9 cellular contexts compared by ENCODE assay signal in genomic region chr10:102422586-102423129, GRCh38. TPM values are rescaled to one million over a fixed set of nuclear protein-coding genes. Genes with fewer than 3 reads are reported as not detected.
DNase-seq lines count a peak whose midpoint lies in the region; ATAC-seq and TF ChIP-seq lines count a peak whose summit lies in the region.
"Had no signal": no experiment of that assay in that cellular context is flagged by ENCODE, and none has a peak within 500 bp of the region (broad histone marks: within the 10 kb centered on the region; RNA-seq: fewer than 3 reads in every experiment).

No MANE protein-coding gene starts in this region.

- H3K4me1 Mint-ChIP-seq in activated naive CD8-positive, alpha-beta T cell treated with anti-CD3 and anti-CD28 coated beads for 36 hours = peaks cover 46% of the 10 kb centered on the region

- DNase-seq in BJ (ENCODE audit: low read depth) = no peak
- DNase-seq in NCI-H510A (lab: John Stamatoyannopoulos, UW) = peak; percentile 53
- peak; percentile 73 for DNase-seq in activated naive CD8-positive, alpha-beta T cell treated with anti-CD3 and anti-CD28 coated beads for 36 hours
- DNase-seq in cardiac muscle cell (ENCODE audit: low read depth in 1 of 2, low spot score in 1 of 2) = peak; percentile 78 to 79
- no peak for DNase-seq in omental fat pad (ENCODE audit: low spot score)
- no peak for DNase-seq in SJCRH30

- peak overlapping the region; percentile 95 for H3K4me3 Mint-ChIP-seq in activated naive CD8-positive, alpha-beta T cell treated with anti-CD3 and anti-CD28 coated beads for 36 hours

- H3K4me3 ChIP-seq in BJ (ENCODE audit: low read depth, low read length) = peak overlapping the region; percentile 82
- peak overlapping the region; percentile 55 for H3K4me3 ChIP-seq in cardiac muscle cell
- no peak overlapping the region for H3K4me3 ChIP-seq in SJCRH30

- peak overlapping the region; percentile 54 for H3K27ac Mint-ChIP-seq in activated naive CD8-positive, alpha-beta T cell treated with anti-CD3 and anti-CD28 coated beads for 36 hours

- CTCF ChIA-PET in BJ (lab: Yijun Ruan, JAX) = interaction anchor here (0.6 to 7.0 kb wide), 27 partner anchors 10 to 290 kb away, joined by 3 to 60 read pairs (median 5); partner anchors contain the start of genes C10orf95, CUEDC2, ELOVL3 and PPRC1

- H3K27ac ChIP-seq in cardiac muscle cell = no peak overlapping the region
- H3K27ac ChIP-seq in SJCRH30 = no peak overlapping the region

- TF ChIP-seq POLR2A in GM18526 (IDR thresholded peaks at IDR 0.05; ENCODE audit: extremely low read depth, insufficient read length) = peak; percentile 23

- H3K9me3 ChIP-seq in cardiac muscle cell (ENCODE audit: low read depth) = no peaks in the 10 kb centered on the region
- H3K9me3 ChIP-seq in SJCRH30 (replicated peaks) = no peaks in the 10 kb centered on the region

- POLR2A ChIA-PET in BJ (lab: Charles Lee) = no interaction called here

- H3K36me3 ChIP-seq in BJ (ENCODE audit: control insufficient read depth, insufficient read depth, low read length) (peaks cover 8% of the 10 kb centered on the region), cardiac muscle cell (peaks cover 7% of the 10 kb centered on the region), SJCRH30 (no peaks in the 10 kb centered on the region)

- peaks cover 17% of the 10 kb centered on the region for H3K27me3 Mint-ChIP-seq in activated naive CD8-positive, alpha-beta T cell treated with anti-CD3 and anti-CD28 coated beads for 36 hours

- H3K9me3 Mint-ChIP-seq in activated naive CD8-positive, alpha-beta T cell treated with anti-CD3 and anti-CD28 coated beads for 36 hours = no peaks in the 10 kb centered on the region

- H3K27me3 ChIP-seq in BJ (ENCODE audit: control insufficient read depth, insufficient read depth, low read length) (peaks cover 4% of the 10 kb centered on the region), cardiac muscle cell (no peaks in the 10 kb centered on the region), SJCRH30 (no peaks in the 10 kb centered on the region)

- ATAC-seq in omental fat pad (ENCODE audit: low FRiP score) (peak; percentile 59), HG03378 (IDR thresholded peaks at IDR 0.05; ENCODE audit: unreplicated experiment) (no peak)

- H3K36me3 Mint-ChIP-seq in activated naive CD8-positive, alpha-beta T cell treated with anti-CD3 and anti-CD28 coated beads for 36 hours = peaks cover 11% of the 10 kb centered on the region

- peak; percentile 94 for TF ChIP-seq CTCF in BJ (IDR thresholded peaks at IDR 0.05; ENCODE audit: insufficient read depth, low read depth, low read length)
- TF ChIP-seq CTCF in cardiac muscle cell (IDR thresholded peaks at IDR 0.05; ENCODE audit: low read depth, low read length) = peak; percentile 81
- peak in 1 of 3 donors; percentile 42 for TF ChIP-seq CTCF in omental fat pad (IDR thresholded peaks at IDR 0.05)

- H3K4me1 ChIP-seq in cardiac muscle cell (ENCODE audit: low read depth) (peaks cover 19% of the 10 kb centered on the region), SJCRH30 (no peaks in the 10 kb centered on the region; the same call in 1 of the 2 replicates)

RNA-seq across cellular contexts. Expression of gene FBXL15, which starts 2.0 kb away (rescaled TPM):
- polyA plus RNA-seq in BJ (2011; rRNA removed) (3.5 and 7.5 TPM in 2 replicates), cardiac muscle cell (40.9 and 46.3 TPM in 2 replicates)
- polyA minus RNA-seq in BJ (2011; rRNA and poly(A)+ RNA removed) = 0.77 and 1.2 TPM in 2 replicates
- 10 to 100 TPM; 11.7 to 13.0 TPM for total RNA-seq in activated naive CD8-positive, alpha-beta T cell treated with anti-CD3 and anti-CD28 coated beads for 36 hours
- total RNA-seq in cardiac muscle cell (36.3 and 46.6 TPM in 2 replicates), omental fat pad (10 to 100 TPM; 11.7 to 16.8 (median 15.0) TPM)
- 5.8 and 6.1 TPM in 2 replicates for total RNA-seq in SJCRH30 (2014; rRNA removed; shearing (Covaris generic))

RNA-seq across cellular contexts. Expression of gene PSD, which starts 4.1 kb away (rescaled TPM):
- polyA plus RNA-seq in BJ (2011; rRNA removed) = 1.2 and 1.8 TPM in 2 replicates
- polyA minus RNA-seq in BJ (2011; rRNA and poly(A)+ RNA removed) = 0.81 and 0.98 TPM in 2 replicates
- 1 to 10 TPM; 5.2 to 7.6 TPM for total RNA-seq in activated naive CD8-positive, alpha-beta T cell treated with anti-CD3 and anti-CD28 coated beads for 36 hours
- total RNA-seq in cardiac muscle cell = 19.8 and 24.7 TPM in 2 replicates
- 13.2 and 18.5 TPM in 2 replicates for polyA plus RNA-seq in cardiac muscle cell
- 1 to 10 TPM in 2 of 4 donors, under 1 TPM in 1, not detected in 1; 0.44 to 1.6 (median 1.1) TPM for total RNA-seq in omental fat pad
- total RNA-seq in SJCRH30 (2014; rRNA removed; shearing (Covaris generic)) = 0.18 and 0.26 TPM in 2 replicates

RNA-seq across cellular contexts. Expression of gene CUEDC2, which starts 9.7 kb away (rescaled TPM):
- polyA plus RNA-seq in BJ (2011; rRNA removed) = 51.2 and 74.4 TPM in 2 replicates
- polyA minus RNA-seq in BJ (2011; rRNA and poly(A)+ RNA removed) = 22.3 and 31.1 TPM in 2 replicates
- 10 to 100 TPM; 66.3 to 73.8 TPM for total RNA-seq in activated naive CD8-positive, alpha-beta T cell treated with anti-CD3 and anti-CD28 coated beads for 36 hours
- 113 and 134 TPM in 2 replicates for total RNA-seq in cardiac muscle cell
- 190 and 193 TPM in 2 replicates for polyA plus RNA-seq in cardiac muscle cell
- 10 to 100 TPM; 41.1 to 51.6 (median 47.2) TPM for total RNA-seq in omental fat pad
- 94.8 and 101 TPM in 2 replicates for total RNA-seq in SJCRH30 (2014; rRNA removed; shearing (Covaris generic))

RNA-seq across cellular contexts. Expression of gene NFKB2, which starts 27.2 kb away (rescaled TPM):
- polyA plus RNA-seq in BJ (2011; rRNA removed) (17.8 and 31.3 TPM in 2 replicates), cardiac muscle cell (10.6 and 10.8 TPM in 2 replicates)
- 14.1 and 14.5 TPM in 2 replicates for polyA minus RNA-seq in BJ (2011; rRNA and poly(A)+ RNA removed)
- total RNA-seq in activated naive CD8-positive, alpha-beta T cell treated with anti-CD3 and anti-CD28 coated beads for 36 hours = 100 to 1,000 TPM; 247 to 263 TPM
- total RNA-seq in cardiac muscle cell (21.5 and 29.8 TPM in 2 replicates), omental fat pad (10 to 100 TPM; 13.7 to 54.4 (median 28.8) TPM)
- total RNA-seq in SJCRH30 (2014; rRNA removed; shearing (Covaris generic)) = 25.3 and 25.6 TPM in 2 replicates

RNA-seq across cellular contexts. Expression of gene C10orf95, which starts 28.7 kb away (rescaled TPM):
- polyA plus RNA-seq in BJ (2011; rRNA removed) = not detected in 2 replicates
- polyA minus RNA-seq in BJ (2011; rRNA and poly(A)+ RNA removed) = not detected in 2 replicates
- under 1 TPM; 0.49 to 0.62 TPM for total RNA-seq in activated naive CD8-positive, alpha-beta T cell treated with anti-CD3 and anti-CD28 coated beads for 36 hours
- total RNA-seq in cardiac muscle cell = not detected in 2 replicates
- 1.7 and 2.0 TPM in 2 replicates for polyA plus RNA-seq in cardiac muscle cell
- under 1 TPM in 1 of 4 donors, not detected in 3; 0.84 TPM for total RNA-seq in omental fat pad
- 0.08 and 0.15 TPM in 2 replicates for total RNA-seq in SJCRH30 (2014; rRNA removed; shearing (Covaris generic))
- total RNA-seq: subcutaneous adipose tissue had no signal

Comparison
In these comparisons a context has a peak if more than half of its experiments do, and no peak if none do; other contexts are left out.
1. DNase-seq: peak in NCI-H510A (single experiment), activated naive CD8-positive, alpha-beta T cell treated with anti-CD3 and anti-CD28 coated beads for 36 hours (single experiment) and cardiac muscle cell (2 of 2); none in BJ (single experiment), omental fat pad (single experiment) and SJCRH30 (0 of 2).